In genomic region chr15:90869601-90870353, GRCh38 we compare ENCODE assay signal across 8 cellular contexts. TPM values are rescaled to one million over a fixed set of nuclear protein-coding genes. Genes with fewer than 3 reads are reported as not detected.
DNase-seq lines count a peak whose midpoint lies in the region; ATAC-seq and TF ChIP-seq lines count a peak whose summit lies in the region.

No MANE protein-coding gene starts in this region.

- H3K9ac ChIP-seq in muscle layer of colon (ENCODE audit: low read length): peak overlapping the region; percentile 7

- TF ChIP-seq CTCF in VCaP (conservative IDR thresholded peaks at IDR 0.05) (no peak), thoracic aorta (IDR thresholded peaks at IDR 0.05) (no peak)

- H3K27ac ChIP-seq in VCaP: peak overlapping the region; percentile 81
- peak overlapping the region; percentile 89 for H3K27ac ChIP-seq in epithelial cell of prostate
- H3K27ac ChIP-seq in muscle layer of colon (ENCODE audit: low read depth, low read length): peak overlapping the region; percentile 92
- peak overlapping the region; percentile 89 to 94 for H3K27ac ChIP-seq in thoracic aorta

- H3K9me3 ChIP-seq in muscle layer of colon (ENCODE audit: low read length) (no peaks in the 10 kb centered on the region), thoracic aorta (no peaks in the 10 kb centered on the region)

- ATAC-seq in thoracic aorta (ENCODE audit: insufficient number of reproducible peaks, low FRiP score, low read depth): peak; percentile 58

- H3K4me3 ChIP-seq in muscle layer of colon (ENCODE audit: low read depth in 1 of 2, low read length in 2 of 2): no peak overlapping the region
- peak overlapping the region; percentile 97 for H3K4me3 ChIP-seq in thoracic aorta

- H3K36me3 ChIP-seq in muscle layer of colon (ENCODE audit: insufficient read depth, low read length): no peaks in the 10 kb centered on the region
- no peaks in the 10 kb centered on the region for H3K36me3 ChIP-seq in thoracic aorta

- H3K4me1 ChIP-seq in muscle layer of colon (ENCODE audit: insufficient read depth, low read length): peaks cover 30% of the 10 kb centered on the region
- peaks cover 33 to 45% of the 10 kb centered on the region in 2 donors for H3K4me1 ChIP-seq in thoracic aorta (ENCODE audit: control insufficient read depth in 1 of 2, low read depth in 2 of 2)

- DNase-seq in DMS53 (lab: John Stamatoyannopoulos, UW) (peak; percentile 78), M059J (ENCODE audit: low read depth) (peak; percentile 95), epithelial cell of prostate (ENCODE audit: low read depth, low spot score) (peak; percentile 46), thoracic aorta (ENCODE audit: low spot score) (peak; percentile 60), NCI-H446 (lab: John Stamatoyannopoulos, UW) (no peak), inferior parietal cortex (ENCODE audit: extremely low spot score) (no peak)

- H3K27me3 ChIP-seq in muscle layer of colon (ENCODE audit: control insufficient read depth in 1 of 2, insufficient read depth in 2 of 2, low read length in 2 of 2): no peaks in the 10 kb centered on the region
- no peaks in the 10 kb centered on the region for H3K27me3 ChIP-seq in thoracic aorta (replicated peaks; ENCODE audit: insufficient read depth)

RNA-seq across cellular contexts. Expression of gene FURIN, which starts 1.4 kb away (rescaled TPM):
- total RNA-seq in M059J (2014; rRNA removed; shearing (Covaris generic)): 16.5 and 33.6 TPM in 2 replicates
- total RNA-seq in thoracic aorta: 10 to 100 TPM; 78.4 to 89.7 TPM

RNA-seq across cellular contexts. Expression of gene FES, which starts 14.5 kb away (rescaled TPM):
- total RNA-seq in M059J (2014; rRNA removed; shearing (Covaris generic)): not detected in 2 replicates
- 10 to 100 TPM; 54.2 to 86.3 TPM for total RNA-seq in thoracic aorta

RNA-seq across cellular contexts. Expression of gene MAN2A2, which starts 33.3 kb away (rescaled TPM):
- total RNA-seq in M059J (2014; rRNA removed; shearing (Covaris generic)): 4.2 and 9.6 TPM in 2 replicates
- 10 to 100 TPM; 59.7 to 68.4 TPM for total RNA-seq in thoracic aorta

Comparison
In these comparisons a context has a peak if more than half of its experiments do, and no peak if none do; other contexts are left out.
1. DNase-seq: peak in DMS53 (single experiment), M059J (single experiment), epithelial cell of prostate (single experiment) and thoracic aorta (single experiment); none in NCI-H446 (0 of 2) and inferior parietal cortex (single experiment).
2. RNA of gene FES, which starts 14.5 kb away (total RNA-seq): 54.2 to 86.3 TPM in thoracic aorta; not detected in M059J; every median in the first group is over 10 times any median in the second.
3. Peak in every context shown above with its lines, with median percentiles within 50 percentile points of each other: H3K27ac ChIP-seq.